ENCODE assay signal across 1 cellular context in genomic region chr11:86067230-86068137, GRCh38.
TF ChIP-seq lines count a peak whose summit lies in the region.

No MANE protein-coding gene starts in this region.

TF ChIP-seq in neural cell, 6 proteins besides CTCF, POLR2A, EP300 and RAD21 (continued from another document):
- no peak for TF ChIP-seq REST (IDR thresholded peaks at IDR 0.05; ENCODE audit: borderline replicate concordance)
- TF ChIP-seq SMC3 (conservative IDR thresholded peaks at IDR 0.05; ENCODE audit: poor library complexity), result no peak
- TF ChIP-seq TAF1 (IDR thresholded peaks at IDR 0.05; ENCODE audit: low read depth), result no peak
TF ChIP-seq in neural cell: peak in this region for 0.
